In genomic region chr13:79480954-79481684, GRCh38 we compare ENCODE assay signal across 8 cellular contexts. TPM values are rescaled to one million over a fixed set of nuclear protein-coding genes. Genes with fewer than 3 reads are reported as not detected.
DNase-seq lines count a peak whose midpoint lies in the region; ATAC-seq and TF ChIP-seq lines count a peak whose summit lies in the region.

TSS of gene NDFIP2 (plus strand) at chr13:79481155. CDS start at chr13:79481204, 49 bp downstream.

- H3K4me1 Mint-ChIP-seq in activated CD4-positive, alpha-beta T cell treated with anti-CD3 and anti-CD28 coated beads for 36 hours, result peaks cover 53% of the 10 kb centered on the region

- H3K9me3 Mint-ChIP-seq in activated CD4-positive, alpha-beta T cell treated with anti-CD3 and anti-CD28 coated beads for 36 hours (ENCODE audit: low read depth), result no peaks in the 10 kb centered on the region

- peak within 1 kb of the TSS; percentile 97 for H3K27ac Mint-ChIP-seq in activated CD4-positive, alpha-beta T cell treated with anti-CD3 and anti-CD28 coated beads for 36 hours

- H3K36me3 Mint-ChIP-seq in activated CD4-positive, alpha-beta T cell treated with anti-CD3 and anti-CD28 coated beads for 36 hours (ENCODE audit: low read depth), result peaks cover 29% of the 10 kb centered on the region

- peak; percentile 75 for DNase-seq in AG08396 (ENCODE audit: low spot score)
- peak; percentile 21 for DNase-seq in NCI-H446 treated with DMSO at 0.1 percent for 48 hours (lab: John Stamatoyannopoulos, UW)
- DNase-seq in activated CD4-positive, alpha-beta T cell treated with anti-CD3 and anti-CD28 coated beads for 36 hours, result peak; percentile 94
- DNase-seq in choroid plexus epithelial cell (ENCODE audit: low read depth), result peak; percentile 87
- DNase-seq in kidney glomerular epithelial cell (lab: John Stamatoyannopoulos, UW), result peak; percentile 81
- peak; percentile 55 to 82 for DNase-seq in stimulated activated CD4-positive, alpha-beta T cell treated with anti-CD3 and anti-CD28 coated beads, Interleukin-1b, Interleukin-23, amount 100 ng/mL, for 1 hour (ENCODE audit: low read depth in 2 of 2)

- peak; percentile 89 for ATAC-seq in GM19035 (IDR thresholded peaks at IDR 0.05; ENCODE audit: unreplicated experiment)
- ATAC-seq in HG03342 (IDR thresholded peaks at IDR 0.05; ENCODE audit: unreplicated experiment), result peak; percentile 78
- ATAC-seq in activated CD4-positive, alpha-beta T cell treated with anti-CD3 and anti-CD28 coated beads for 36 hours, result peak; percentile 69

- H3K4me3 ChIP-seq in choroid plexus epithelial cell (ENCODE audit: low read depth, low read length), result peak within 1 kb of the TSS; percentile 68

- intact Hi-C loops in activated CD4-positive, alpha-beta T cell treated with anti-CD3 and anti-CD28 coated beads for 36 hours (cut with DNase I, micrococcal nuclease), result loop anchor here (1.0 to 5.0 kb wide), 12 partner anchors 11 to 95 kb away; partner anchors contain the start of gene RBM26 (in 2 of the 2)

- POLR2A ChIA-PET in activated CD4-positive, alpha-beta T cell treated with anti-CD3 and anti-CD28 coated beads for 36 hours (lab: Charles Lee), result interaction anchor here (0.6 to 3.5 kb wide), 18 partner anchors 10 to 96 kb away, joined by 3 to 58 read pairs (median 5); partner anchors contain the start of gene RBM26

- TF ChIP-seq CTCF in choroid plexus epithelial cell (conservative IDR thresholded peaks at IDR 0.05; ENCODE audit: low read depth, low read length), result no peak

- CTCF ChIA-PET in activated CD4-positive, alpha-beta T cell treated with anti-CD3 and anti-CD28 coated beads for 36 hours (lab: Charles Lee), result interaction anchor here (0.9 to 5.4 kb wide), 13 partner anchors 9 to 89 kb away, joined by 3 to 37 read pairs (median 6); partner anchors contain the start of gene RBM26

- peak within 1 kb of the TSS; percentile 83 for H3K4me3 Mint-ChIP-seq in activated CD4-positive, alpha-beta T cell treated with anti-CD3 and anti-CD28 coated beads for 36 hours

- H3K27me3 Mint-ChIP-seq in activated CD4-positive, alpha-beta T cell treated with anti-CD3 and anti-CD28 coated beads for 36 hours, result no peaks in the 10 kb centered on the region

RNA-seq across cellular contexts. Expression of gene NDFIP2, which starts in this region (rescaled TPM):
- total RNA-seq in activated CD4-positive, alpha-beta T cell treated with anti-CD3 and anti-CD28 coated beads for 36 hours, result 100 to 1,000 TPM; 160 to 205 TPM

Comparison
In these comparisons a context has a peak if more than half of its experiments do, and no peak if none do; other contexts are left out.
1. Peak in every context shown above with its lines: DNase-seq, ATAC-seq and H3K4me3 ChIP-seq.
2. DNase-seq: peak in every context shown above with its lines; median percentile 94 in activated CD4-positive, alpha-beta T cell treated with anti-CD3 and anti-CD28 coated beads for 36 hours; 87 in choroid plexus epithelial cell; 81 in kidney glomerular epithelial cell; 75 in AG08396; 68 in stimulated activated CD4-positive, alpha-beta T cell treated with anti-CD3 and anti-CD28 coated beads, Interleukin-1b, Interleukin-23, amount 100 ng/mL, for 1 hour; 21 in NCI-H446 treated with DMSO at 0.1 percent for 48 hours.